1 cellular context compared by ENCODE assay signal in genomic region chr5:80760680-80761079, GRCh38.
TF ChIP-seq lines count a peak whose summit lies in the region.

No MANE protein-coding gene starts in this region.

TF ChIP-seq in GM23338, 12 proteins besides CTCF, POLR2A, EP300 and RAD21 (continued from another document):
- TF ChIP-seq, protein P1, sequence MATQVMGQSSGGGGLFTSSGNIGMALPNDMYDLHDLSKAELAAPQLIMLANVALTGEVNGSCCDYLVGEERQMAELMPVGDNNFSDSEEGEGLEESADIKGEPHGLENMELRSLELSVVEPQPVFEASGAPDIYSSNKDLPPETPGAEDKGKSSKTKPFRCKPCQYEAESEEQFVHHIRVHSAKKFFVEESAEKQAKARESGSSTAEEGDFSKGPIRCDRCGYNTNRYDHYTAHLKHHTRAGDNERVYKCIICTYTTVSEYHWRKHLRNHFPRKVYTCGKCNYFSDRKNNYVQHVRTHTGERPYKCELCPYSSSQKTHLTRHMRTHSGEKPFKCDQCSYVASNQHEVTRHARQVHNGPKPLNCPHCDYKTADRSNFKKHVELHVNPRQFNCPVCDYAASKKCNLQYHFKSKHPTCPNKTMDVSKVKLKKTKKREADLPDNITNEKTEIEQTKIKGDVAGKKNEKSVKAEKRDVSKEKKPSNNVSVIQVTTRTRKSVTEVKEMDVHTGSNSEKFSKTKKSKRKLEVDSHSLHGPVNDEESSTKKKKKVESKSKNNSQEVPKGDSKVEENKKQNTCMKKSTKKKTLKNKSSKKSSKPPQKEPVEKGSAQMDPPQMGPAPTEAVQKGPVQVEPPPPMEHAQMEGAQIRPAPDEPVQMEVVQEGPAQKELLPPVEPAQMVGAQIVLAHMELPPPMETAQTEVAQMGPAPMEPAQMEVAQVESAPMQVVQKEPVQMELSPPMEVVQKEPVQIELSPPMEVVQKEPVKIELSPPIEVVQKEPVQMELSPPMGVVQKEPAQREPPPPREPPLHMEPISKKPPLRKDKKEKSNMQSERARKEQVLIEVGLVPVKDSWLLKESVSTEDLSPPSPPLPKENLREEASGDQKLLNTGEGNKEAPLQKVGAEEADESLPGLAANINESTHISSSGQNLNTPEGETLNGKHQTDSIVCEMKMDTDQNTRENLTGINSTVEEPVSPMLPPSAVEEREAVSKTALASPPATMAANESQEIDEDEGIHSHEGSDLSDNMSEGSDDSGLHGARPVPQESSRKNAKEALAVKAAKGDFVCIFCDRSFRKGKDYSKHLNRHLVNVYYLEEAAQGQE (IDR thresholded peaks at IDR 0.05; ENCODE audit: unreplicated experiment) = no peak
- no peak for TF ChIP-seq JUNB (IDR thresholded peaks at IDR 0.05; ENCODE audit: unreplicated experiment)
- TF ChIP-seq EZH2 (IDR thresholded peaks at IDR 0.05; ENCODE audit: low read depth, unreplicated experiment) = no peak
- no peak for TF ChIP-seq ZNF462 (CRISPR knock-in tag; IDR thresholded peaks at IDR 0.05)
